1 cellular context compared by ENCODE assay signal in the genomic region with DNA sequence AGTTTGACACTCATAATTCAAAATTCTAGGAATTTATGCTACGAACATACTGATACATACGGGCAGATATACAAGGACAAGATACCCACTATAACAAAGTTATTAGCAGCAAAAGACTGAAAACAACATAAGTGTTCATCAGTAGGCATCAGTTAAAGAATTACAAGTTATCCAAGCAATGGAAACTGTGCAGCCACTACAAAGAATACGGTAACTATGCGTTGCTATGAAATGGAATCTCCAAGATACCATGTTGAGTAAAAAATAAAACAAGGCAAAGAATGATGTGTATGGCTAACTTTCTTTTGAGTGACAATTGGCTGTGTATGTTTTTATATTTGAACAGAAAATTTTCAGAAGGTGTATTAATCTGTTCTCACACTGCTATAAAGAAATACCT.
TF ChIP-seq lines count a peak whose summit lies in the region.

No MANE protein-coding gene starts in this region.

TF ChIP-seq in WTC11, 78 proteins besides CTCF, POLR2A, EP300 and RAD21:
- no peak for TF ChIP-seq FOXJ3 (CRISPR knock-in tag; IDR thresholded peaks at IDR 0.05; ENCODE audit: borderline replicate concordance)
- TF ChIP-seq, protein P1, sequence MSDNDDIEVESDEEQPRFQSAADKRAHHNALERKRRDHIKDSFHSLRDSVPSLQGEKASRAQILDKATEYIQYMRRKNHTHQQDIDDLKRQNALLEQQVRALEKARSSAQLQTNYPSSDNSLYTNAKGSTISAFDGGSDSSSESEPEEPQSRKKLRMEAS (CRISPR knock-in tag; IDR thresholded peaks at IDR 0.05), result no peak
- TF ChIP-seq, protein P2, sequence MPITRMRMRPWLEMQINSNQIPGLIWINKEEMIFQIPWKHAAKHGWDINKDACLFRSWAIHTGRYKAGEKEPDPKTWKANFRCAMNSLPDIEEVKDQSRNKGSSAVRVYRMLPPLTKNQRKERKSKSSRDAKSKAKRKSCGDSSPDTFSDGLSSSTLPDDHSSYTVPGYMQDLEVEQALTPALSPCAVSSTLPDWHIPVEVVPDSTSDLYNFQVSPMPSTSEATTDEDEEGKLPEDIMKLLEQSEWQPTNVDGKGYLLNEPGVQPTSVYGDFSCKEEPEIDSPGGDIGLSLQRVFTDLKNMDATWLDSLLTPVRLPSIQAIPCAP (CRISPR knock-in tag; IDR thresholded peaks at IDR 0.05), result no peak
- TF ChIP-seq ESRRA (CRISPR knock-in tag; IDR thresholded peaks at IDR 0.05; ENCODE audit: borderline replicate concordance), result no peak
- TF ChIP-seq, protein P3, sequence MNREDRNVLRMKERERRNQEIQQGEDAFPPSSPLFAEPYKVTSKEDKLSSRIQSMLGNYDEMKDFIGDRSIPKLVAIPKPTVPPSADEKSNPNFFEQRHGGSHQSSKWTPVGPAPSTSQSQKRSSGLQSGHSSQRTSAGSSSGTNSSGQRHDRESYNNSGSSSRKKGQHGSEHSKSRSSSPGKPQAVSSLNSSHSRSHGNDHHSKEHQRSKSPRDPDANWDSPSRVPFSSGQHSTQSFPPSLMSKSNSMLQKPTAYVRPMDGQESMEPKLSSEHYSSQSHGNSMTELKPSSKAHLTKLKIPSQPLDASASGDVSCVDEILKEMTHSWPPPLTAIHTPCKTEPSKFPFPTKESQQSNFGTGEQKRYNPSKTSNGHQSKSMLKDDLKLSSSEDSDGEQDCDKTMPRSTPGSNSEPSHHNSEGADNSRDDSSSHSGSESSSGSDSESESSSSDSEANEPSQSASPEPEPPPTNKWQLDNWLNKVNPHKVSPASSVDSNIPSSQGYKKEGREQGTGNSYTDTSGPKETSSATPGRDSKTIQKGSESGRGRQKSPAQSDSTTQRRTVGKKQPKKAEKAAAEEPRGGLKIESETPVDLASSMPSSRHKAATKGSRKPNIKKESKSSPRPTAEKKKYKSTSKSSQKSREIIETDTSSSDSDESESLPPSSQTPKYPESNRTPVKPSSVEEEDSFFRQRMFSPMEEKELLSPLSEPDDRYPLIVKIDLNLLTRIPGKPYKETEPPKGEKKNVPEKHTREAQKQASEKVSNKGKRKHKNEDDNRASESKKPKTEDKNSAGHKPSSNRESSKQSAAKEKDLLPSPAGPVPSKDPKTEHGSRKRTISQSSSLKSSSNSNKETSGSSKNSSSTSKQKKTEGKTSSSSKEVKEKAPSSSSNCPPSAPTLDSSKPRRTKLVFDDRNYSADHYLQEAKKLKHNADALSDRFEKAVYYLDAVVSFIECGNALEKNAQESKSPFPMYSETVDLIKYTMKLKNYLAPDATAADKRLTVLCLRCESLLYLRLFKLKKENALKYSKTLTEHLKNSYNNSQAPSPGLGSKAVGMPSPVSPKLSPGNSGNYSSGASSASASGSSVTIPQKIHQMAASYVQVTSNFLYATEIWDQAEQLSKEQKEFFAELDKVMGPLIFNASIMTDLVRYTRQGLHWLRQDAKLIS (CRISPR knock-in tag; IDR thresholded peaks at IDR 0.05; ENCODE audit: borderline replicate concordance), result no peak
- TF ChIP-seq ZNF416 (CRISPR knock-in tag; IDR thresholded peaks at IDR 0.05), result no peak
- no peak for TF ChIP-seq TCF7 (CRISPR knock-in tag; IDR thresholded peaks at IDR 0.05; ENCODE audit: low read depth)
- TF ChIP-seq TEAD1 (CRISPR knock-in tag; IDR thresholded peaks at IDR 0.05), result no peak
- TF ChIP-seq CREM (CRISPR knock-in tag; IDR thresholded peaks at IDR 0.05), result no peak
- no peak for TF ChIP-seq SMAD3 (CRISPR knock-in tag; IDR thresholded peaks at IDR 0.05; ENCODE audit: borderline replicate concordance)
- TF ChIP-seq, protein P4, sequence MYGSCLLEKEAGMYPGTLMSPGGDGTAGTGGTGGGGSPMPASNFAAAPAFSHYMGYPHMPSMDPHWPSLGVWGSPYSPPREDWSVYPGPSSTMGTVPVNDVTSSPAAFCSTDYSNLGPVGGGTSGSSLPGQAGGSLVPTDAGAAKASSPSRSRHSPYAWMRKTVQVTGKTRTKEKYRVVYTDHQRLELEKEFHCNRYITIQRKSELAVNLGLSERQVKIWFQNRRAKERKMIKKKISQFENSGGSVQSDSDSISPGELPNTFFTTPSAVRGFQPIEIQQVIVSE (CRISPR knock-in tag; IDR thresholded peaks at IDR 0.05; ENCODE audit: borderline replicate concordance), result no peak
- no peak for TF ChIP-seq ZNF671 (CRISPR knock-in tag; IDR thresholded peaks at IDR 0.05)
